8 cellular contexts compared by ENCODE assay signal in genomic region chr1:212791261-212791675, GRCh38. TPM values are rescaled to one million over a fixed set of nuclear protein-coding genes. Genes with fewer than 3 reads are reported as not detected.
DNase-seq lines count a peak whose midpoint lies in the region; ATAC-seq and TF ChIP-seq lines count a peak whose summit lies in the region.

No MANE protein-coding gene starts in this region.

- peak; percentile 19 for ATAC-seq in GM18499 (IDR thresholded peaks at IDR 0.05; ENCODE audit: insufficient read depth, unreplicated experiment)
- ATAC-seq in HG02884 (IDR thresholded peaks at IDR 0.05; ENCODE audit: unreplicated experiment): peak; percentile 26
- ATAC-seq in stimulated activated naive CD8-positive, alpha-beta T cell treated with anti-CD3 and anti-CD28 coated beads, Interleukin-15, amount 100 ng/mL, for 72 hours: peak; percentile 82

- no peaks in the 10 kb centered on the region for H3K9me3 Mint-ChIP-seq in immature natural killer cell
- peaks cover 0 to 6% of the 10 kb centered on the region in 2 donors for H3K9me3 Mint-ChIP-seq in stimulated activated naive CD8-positive, alpha-beta T cell treated with anti-CD3 and anti-CD28 coated beads, Interleukin-15, amount 100 ng/mL, for 72 hours

- peaks cover 7 to 10% (median 9%) of the 10 kb centered on the region in 3 donors for H3K36me3 Mint-ChIP-seq in immature natural killer cell

- H3K36me3 ChIP-seq in ascending aorta: peaks cover 3 to 5% of the 10 kb centered on the region in 2 donors

- peak overlapping the region; percentile 87 for H3K4me3 ChIP-seq in AG09309 (ENCODE audit: control insufficient read depth, low read depth, low read length)
- peak overlapping the region; percentile 71 to 94 for H3K4me3 ChIP-seq in ascending aorta

- H3K4me3 Mint-ChIP-seq in immature natural killer cell: peak overlapping the region; percentile 90 to 100 (median 96)
- peak overlapping the region; percentile 99 to 100 for H3K4me3 Mint-ChIP-seq in stimulated activated naive CD8-positive, alpha-beta T cell treated with anti-CD3 and anti-CD28 coated beads, Interleukin-15, amount 100 ng/mL, for 72 hours

- peaks cover 12 to 15% (median 12%) of the 10 kb centered on the region in 3 donors for H3K27me3 Mint-ChIP-seq in immature natural killer cell (ENCODE audit: low read depth in 3 of 3)
- no peaks in the 10 kb centered on the region for H3K27me3 Mint-ChIP-seq in stimulated activated naive CD8-positive, alpha-beta T cell treated with anti-CD3 and anti-CD28 coated beads, Interleukin-15, amount 100 ng/mL, for 72 hours

- H3K27ac Mint-ChIP-seq in immature natural killer cell: peak overlapping the region; percentile 74 to 99 (median 92)
- peak overlapping the region; percentile 98 to 99 for H3K27ac Mint-ChIP-seq in stimulated activated naive CD8-positive, alpha-beta T cell treated with anti-CD3 and anti-CD28 coated beads, Interleukin-15, amount 100 ng/mL, for 72 hours

- no peaks in the 10 kb centered on the region for H3K27me3 ChIP-seq in ascending aorta

- TF ChIP-seq CTCF in AG09309 (IDR thresholded peaks at IDR 0.05; ENCODE audit: control insufficient read depth, insufficient read depth, low read depth, low read length, missing control alignments): no peak
- TF ChIP-seq CTCF in ascending aorta (IDR thresholded peaks at IDR 0.05): no peak

- intact Hi-C loops in ascending aorta (cut with DNase I): loop anchor here (1.0 to 5.0 kb wide), 5 partner anchors 67 to 719 kb away; partner anchors contain the start of genes ANGEL2, FLVCR1 and RPS6KC1

- H3K4me1 ChIP-seq in ascending aorta: peaks cover 0 to 17% of the 10 kb centered on the region in 2 donors

- peak overlapping the region; percentile 89 to 93 for H3K27ac ChIP-seq in ascending aorta

- peak; percentile 66 for DNase-seq in AG09309 (ENCODE audit: low read depth)
- peak; percentile 80 for DNase-seq in NCI-H2171 (lab: John Stamatoyannopoulos, UW)
- DNase-seq in ascending aorta (ENCODE audit: low spot score in 2 of 2): no peak
- no peak for DNase-seq in immature natural killer cell
- DNase-seq in stimulated activated naive CD8-positive, alpha-beta T cell treated with anti-CD3 and anti-CD28 coated beads, Interleukin-15, amount 100 ng/mL, for 72 hours: no peak
- no peak for DNase-seq in Ammon's horn (ENCODE audit: low spot score)

- peaks cover 37 to 59% of the 10 kb centered on the region in 2 donors for H3K4me1 Mint-ChIP-seq in immature natural killer cell
- peaks cover 43% of the 10 kb centered on the region for H3K4me1 Mint-ChIP-seq in stimulated activated naive CD8-positive, alpha-beta T cell treated with anti-CD3 and anti-CD28 coated beads, Interleukin-15, amount 100 ng/mL, for 72 hours

- no peaks in the 10 kb centered on the region for H3K9me3 ChIP-seq in ascending aorta

RNA-seq across cellular contexts. Expression of gene NSL1, which starts 0.3 kb away (rescaled TPM):
- 69.1 TPM for total RNA-seq in ascending aorta
- 10 to 100 TPM; 63.4 to 70.6 (median 64.6) TPM for polyA plus RNA-seq in immature natural killer cell

RNA-seq across cellular contexts. Expression of gene TATDN3, which starts 0.4 kb away (rescaled TPM):
- 2.7 TPM for total RNA-seq in ascending aorta
- 10 to 100 TPM in 2 of 3 donors, 1 to 10 TPM in 1; 8.5 to 14.8 (median 14.6) TPM for polyA plus RNA-seq in immature natural killer cell

RNA-seq across cellular contexts. Expression of gene SPATA45, which starts 56.2 kb away (rescaled TPM):
- not detected for total RNA-seq in ascending aorta
- polyA plus RNA-seq in immature natural killer cell: not detected

Comparison
In these comparisons a context has a peak if more than half of its experiments do, and no peak if none do; other contexts are left out.
1. DNase-seq: peak in AG09309 (single experiment) and NCI-H2171 (single experiment); none in ascending aorta (0 of 2), immature natural killer cell (0 of 3), stimulated activated naive CD8-positive, alpha-beta T cell treated with anti-CD3 and anti-CD28 coated beads, Interleukin-15, amount 100 ng/mL, for 72 hours (0 of 2) and Ammon's horn (single experiment).
2. ATAC-seq: peak in every context shown above with its lines; median percentile 82 in stimulated activated naive CD8-positive, alpha-beta T cell treated with anti-CD3 and anti-CD28 coated beads, Interleukin-15, amount 100 ng/mL, for 72 hours; 26 in HG02884; 19 in GM18499.